8 cellular contexts compared by ENCODE assay signal in the genomic region with DNA sequence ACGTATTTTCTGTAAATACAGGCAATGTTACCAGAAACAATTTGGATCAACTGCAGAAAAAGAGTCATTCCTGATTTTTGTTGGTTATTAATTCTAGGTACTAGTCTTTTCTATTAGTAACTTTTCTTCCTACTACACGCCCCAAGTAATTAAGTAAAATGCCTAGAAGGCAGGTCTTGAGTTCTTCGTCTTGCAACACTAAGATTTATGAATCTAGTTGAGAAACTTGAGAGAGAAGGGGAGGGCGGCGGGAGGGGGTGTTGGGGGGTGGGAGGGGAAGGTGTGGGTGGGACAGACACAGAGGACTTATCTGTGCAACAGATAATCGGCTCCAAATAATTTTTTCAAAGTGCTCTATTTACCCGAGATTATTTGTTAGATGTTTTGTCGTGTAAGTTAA. TPM values are rescaled to one million over a fixed set of nuclear protein-coding genes. Genes with fewer than 3 reads are reported as not detected.
A peak's percentile ranks its signal among the peaks of the same experiment; 100 is the strongest.
DNase-seq lines count a peak whose midpoint lies in the region; ATAC-seq and TF ChIP-seq lines count a peak whose summit lies in the region.

No MANE protein-coding gene starts in this region.

- H3K36me3 ChIP-seq in heart right ventricle: peaks cover 0 to 31% (median 0%) of the 10 kb centered on the region in 9 donors
- H3K36me3 ChIP-seq in lower lobe of right lung: peaks cover 20% of the 10 kb centered on the region
- H3K36me3 ChIP-seq in vagina: no peaks in the 10 kb centered on the region

- ATAC-seq in heart right ventricle: no peak
- no peak for ATAC-seq in left ventricle myocardium superior
- ATAC-seq in activated naive CD8-positive, alpha-beta T cell treated with anti-CD3 and anti-CD28 coated beads, Interleukin-2, amount 10 ng/mL, durations not matched to agents 7 days and 5 days (ENCODE audit: low read depth): no peak
- no peak for ATAC-seq in lower lobe of right lung
- ATAC-seq in HG03565 (IDR thresholded peaks at IDR 0.05; ENCODE audit: unreplicated experiment): no peak

- peak overlapping the region; percentile 91 for H3K27ac Mint-ChIP-seq in activated naive CD8-positive, alpha-beta T cell treated with anti-CD3 and anti-CD28 coated beads, Interleukin-2, amount 10 ng/mL, durations not matched to agents 7 days and 5 days

- peaks cover 15% of the 10 kb centered on the region for H3K4me1 Mint-ChIP-seq in activated naive CD8-positive, alpha-beta T cell treated with anti-CD3 and anti-CD28 coated beads, Interleukin-2, amount 10 ng/mL, durations not matched to agents 7 days and 5 days

- H3K4me3 ChIP-seq in heart right ventricle (peak overlapping the region in 9 of 10 donors; percentile 59 to 89 (median 84)), lower lobe of right lung (peak overlapping the region; percentile 70), vagina (peak overlapping the region; percentile 67 to 70)

- TF ChIP-seq POLR2A in vagina (IDR thresholded peaks at IDR 0.05): no peak

- 3% methylated on average over 8 of the region's 8 CpGs for WGBS in heart right ventricle, 2 donors

- no peaks in the 10 kb centered on the region for H3K9me3 Mint-ChIP-seq in activated naive CD8-positive, alpha-beta T cell treated with anti-CD3 and anti-CD28 coated beads, Interleukin-2, amount 10 ng/mL, durations not matched to agents 7 days and 5 days

- H3K9me3 ChIP-seq in heart right ventricle (no peaks in the 10 kb centered on the region), lower lobe of right lung (no peaks in the 10 kb centered on the region), vagina (no peaks in the 10 kb centered on the region)

- TF ChIP-seq CTCF in heart right ventricle (IDR thresholded peaks at IDR 0.05) (no peak), lower lobe of right lung (IDR thresholded peaks at IDR 0.05) (no peak), vagina (IDR thresholded peaks at IDR 0.05) (no peak)

- H3K27ac ChIP-seq in heart right ventricle: peak overlapping the region in 6 of 10 donors; percentile 95 to 99 (median 98)
- peak overlapping the region; percentile 96 for H3K27ac ChIP-seq in lower lobe of right lung
- H3K27ac ChIP-seq in vagina: peak overlapping the region; percentile 93

- DNase-seq in heart right ventricle (no peak), left ventricle myocardium superior (no peak), lower lobe of right lung (no peak), vagina (ENCODE audit: extremely low spot score in 2 of 2) (no peak), COLO829 (ENCODE audit: low spot score) (no peak), DMS79 (lab: John Stamatoyannopoulos, UW) (no peak)
- no peak for DNase-seq in activated naive CD8-positive, alpha-beta T cell treated with anti-CD3 and anti-CD28 coated beads, Interleukin-2, amount 10 ng/mL, durations not matched to agents 7 days and 5 days

- H3K27me3 ChIP-seq in heart right ventricle (peaks cover 0 to 20% (median 0%) of the 10 kb centered on the region in 7 donors), lower lobe of right lung (ENCODE audit: low read depth) (no peaks in the 10 kb centered on the region), vagina (no peaks in the 10 kb centered on the region)

- H3K27me3 Mint-ChIP-seq in activated naive CD8-positive, alpha-beta T cell treated with anti-CD3 and anti-CD28 coated beads, Interleukin-2, amount 10 ng/mL, durations not matched to agents 7 days and 5 days: no peaks in the 10 kb centered on the region

- H3K4me1 ChIP-seq in heart right ventricle (peaks cover 0 to 54% (median 23%) of the 10 kb centered on the region in 9 donors), lower lobe of right lung (peaks cover 28% of the 10 kb centered on the region), vagina (peaks cover 17% of the 10 kb centered on the region)

- intact Hi-C loops in heart right ventricle (cut with DNase I): loop anchor here in 5 of 10 donors (5.0 to 10.0 kb wide), 5 partner anchors 44 to 371 kb away; partner anchors contain the start of gene MBNL3 (in 1 of the 5)
- intact Hi-C loops in left ventricle myocardium superior (cut with micrococcal nuclease): loop anchor here (5.0 to 10.0 kb wide), 2 partner anchors 124 to 381 kb away; no protein-coding TSS in a partner anchor
- intact Hi-C loops in lower lobe of right lung (cut with DNase I): no loop called here
- intact Hi-C loops in vagina (cut with DNase I): no loop called here

- POLR2A ChIA-PET in activated naive CD8-positive, alpha-beta T cell treated with anti-CD3 and anti-CD28 coated beads, Interleukin-2, amount 10 ng/mL, durations not matched to agents 7 days and 5 days (lab: Charles Lee): interaction anchor here (1.0 to 1.2 kb wide), 2 partner anchors 22 to 274 kb away, joined by 3 to 5 read pairs; no protein-coding TSS in a partner anchor

- H3K4me3 Mint-ChIP-seq in activated naive CD8-positive, alpha-beta T cell treated with anti-CD3 and anti-CD28 coated beads, Interleukin-2, amount 10 ng/mL, durations not matched to agents 7 days and 5 days: peak overlapping the region; percentile 93

- peaks cover 5% of the 10 kb centered on the region for H3K36me3 Mint-ChIP-seq in activated naive CD8-positive, alpha-beta T cell treated with anti-CD3 and anti-CD28 coated beads, Interleukin-2, amount 10 ng/mL, durations not matched to agents 7 days and 5 days

RNA-seq across cellular contexts. Expression of gene RAP2C, which starts 3.0 kb away (rescaled TPM):
- total RNA-seq in heart right ventricle (10 to 100 TPM; 14.3 to 27.7 (median 16.5) TPM), left ventricle myocardium superior (15.0 TPM), lower lobe of right lung (27.4 TPM), vagina (11.8 TPM)
- 10 to 100 TPM in 1 of 2 donors, 1 to 10 TPM in 1; 7.6 to 20.8 TPM for polyA plus RNA-seq in heart right ventricle
- total RNA-seq in activated naive CD8-positive, alpha-beta T cell treated with anti-CD3 and anti-CD28 coated beads, Interleukin-2, amount 10 ng/mL, durations not matched to agents 7 days and 5 days: 10 to 100 TPM; 33.1 to 37.5 TPM
